8 cellular contexts compared by ENCODE assay signal in genomic region chrX:136910565-136911040, GRCh38. TPM values are rescaled to one million over a fixed set of nuclear protein-coding genes. Genes with fewer than 3 reads are reported as not detected.
DNase-seq lines count a peak whose midpoint lies in the region; ATAC-seq and TF ChIP-seq lines count a peak whose summit lies in the region.

No MANE protein-coding gene starts in this region.

- peak overlapping the region; percentile 93; the same call in 1 of the 2 replicates for H3K9ac ChIP-seq in OCI-LY3 (ENCODE audit: low read length)

- no peaks in the 10 kb centered on the region for H3K9me3 ChIP-seq in OCI-LY3 (ENCODE audit: insufficient read depth, low read length)
- no peaks in the 10 kb centered on the region for H3K9me3 ChIP-seq in psoas muscle
- H3K9me3 ChIP-seq in body of pancreas, result no peaks in the 10 kb centered on the region

- H3K36me3 ChIP-seq in OCI-LY3 (replicated peaks; ENCODE audit: low read depth, low read length) (no peaks in the 10 kb centered on the region), psoas muscle (ENCODE audit: insufficient read depth in 1 of 2, low read depth in 1 of 2) (no peaks in the 10 kb centered on the region), body of pancreas (replicated peaks in 1 of 2; ENCODE audit: insufficient read depth in 1 of 2, low read depth in 2 of 2) (no peaks in the 10 kb centered on the region)

- DNase-seq in ELR (ENCODE audit: low read depth) (peak; percentile 16), epithelial cell of proximal tubule (ENCODE audit: low read depth) (no peak), psoas muscle (no peak), NCI-H774 (lab: John Stamatoyannopoulos, UW) (no peak), hepatic stellate cell (ENCODE audit: low spot score) (no peak), body of pancreas (no peak), GM20000 (ENCODE audit: low spot score) (no peak)

- TF ChIP-seq POLR2A in body of pancreas (IDR thresholded peaks at IDR 0.05), result no peak

- no peak for TF ChIP-seq CTCF in OCI-LY3 (IDR thresholded peaks at IDR 0.05; ENCODE audit: low read depth, low read length)
- TF ChIP-seq CTCF in epithelial cell of proximal tubule (conservative IDR thresholded peaks at IDR 0.05; ENCODE audit: low read depth, low read length), result no peak
- no peak for TF ChIP-seq CTCF in psoas muscle (IDR thresholded peaks at IDR 0.05)
- TF ChIP-seq CTCF in body of pancreas (IDR thresholded peaks at IDR 0.05), result no peak
- no peak for TF ChIP-seq CTCF in GM20000 (IDR thresholded peaks at IDR 0.05; ENCODE audit: extremely low read depth, missing control alignments)

- H3K4me3 ChIP-seq in OCI-LY3 (ENCODE audit: low read length), result peak overlapping the region; percentile 97
- H3K4me3 ChIP-seq in epithelial cell of proximal tubule (ENCODE audit: low read depth, low read length), result peak overlapping the region; percentile 74
- peak overlapping the region; percentile 74 for H3K4me3 ChIP-seq in psoas muscle
- H3K4me3 ChIP-seq in body of pancreas, result no peak overlapping the region

- intact Hi-C loops in psoas muscle (cut with DNase I), result loop anchor here in 1 of 2 donors (5.0 kb wide), 1 partner anchor 198 kb away; no protein-coding TSS in a partner anchor
- intact Hi-C loops in body of pancreas (cut with DNase I), result no loop called here

- H4K20me1 ChIP-seq in OCI-LY3 (ENCODE audit: insufficient read depth, low read length), result no peaks in the 10 kb centered on the region

- no peaks in the 10 kb centered on the region for H3K27me3 ChIP-seq in OCI-LY3 (ENCODE audit: low read depth, low read length)
- peaks cover 0 to 6% (median 0%) of the 10 kb centered on the region in 3 donors for H3K27me3 ChIP-seq in psoas muscle (ENCODE audit: insufficient read depth in 3 of 3, low read length in 2 of 3)
- H3K27me3 ChIP-seq in body of pancreas, result no peaks in the 10 kb centered on the region

- peaks cover 11% of the 10 kb centered on the region for H3K4me1 ChIP-seq in OCI-LY3 (ENCODE audit: low read length)
- H3K4me1 ChIP-seq in psoas muscle, result no peaks in the 10 kb centered on the region
- peaks cover 12% of the 10 kb centered on the region for H3K4me1 ChIP-seq in body of pancreas

- ATAC-seq in psoas muscle, result no peak
- no peak for ATAC-seq in body of pancreas

- H3K79me2 ChIP-seq in OCI-LY3 (ENCODE audit: low read length), result no peaks in the 10 kb centered on the region

- no peak overlapping the region for H3K27ac ChIP-seq in OCI-LY3 (ENCODE audit: low read length)
- H3K27ac ChIP-seq in psoas muscle, result no peak overlapping the region
- peak overlapping the region in 2 of 4 donors; percentile 80 to 86 for H3K27ac ChIP-seq in body of pancreas

- 7 to 34% (median 9%) methylated on average over 4 of the region's 4 CpGs for WGBS in psoas muscle, 3 donors
- 3 to 11% methylated on average over 4 of the region's 4 CpGs for WGBS in body of pancreas, 2 donors

- peak overlapping the region; percentile 85 for H2AFZ ChIP-seq in OCI-LY3 (ENCODE audit: low read depth, low read length)

- peak overlapping the region; percentile 84 for H3K4me2 ChIP-seq in OCI-LY3 (ENCODE audit: low read length)

RNA-seq across cellular contexts. Expression of gene RBMX, which starts 30.1 kb away (rescaled TPM):
- total RNA-seq in epithelial cell of proximal tubule (314 and 363 TPM in 2 replicates), psoas muscle (100 to 1,000 TPM in 3 of 4 donors, 10 to 100 TPM in 1; 91.5 to 131 (median 118) TPM), body of pancreas (100 to 1,000 TPM; 120 to 150 TPM)
- polyA plus RNA-seq in psoas muscle, result 10 to 100 TPM; 67.9 to 98.9 (median 79.7) TPM

Comparison
In these comparisons a context has a peak if more than half of its experiments do, and no peak if none do; other contexts are left out.
1. H3K4me3 ChIP-seq: peak in OCI-LY3 (single experiment), epithelial cell of proximal tubule (single experiment) and psoas muscle (single experiment); none in body of pancreas (0 of 2).